Comparison of ENCODE assay signal across 18 cellular contexts in genomic region chr16:1926223-1926718, GRCh38. TPM values are rescaled to one million over a fixed set of nuclear protein-coding genes. Genes with fewer than 3 reads are reported as not detected.
DNase-seq lines count a peak whose midpoint lies in the region; ATAC-seq, FAIRE-seq and TF ChIP-seq lines count a peak whose summit lies in the region.
"Had no signal": no experiment of that assay in that cellular context is flagged by ENCODE, and none has a peak within 500 bp of the region (broad histone marks: within the 10 kb centered on the region; RNA-seq: fewer than 3 reads in every experiment).

No MANE protein-coding gene starts in this region.

- H3K4me1 ChIP-seq in K562 (replicated peaks in 1 of 2; ENCODE audit: control insufficient read depth in 2 of 2, insufficient read depth in 2 of 2, low read length in 2 of 2) (peaks cover 10 to 40% of the 10 kb centered on the region in 2 experiments; a peak in 4 of 5 replicates), OCI-LY7 (ENCODE audit: insufficient read depth, low read length, poor library complexity, severe bottlenecking) (peaks cover 6% of the 10 kb centered on the region)

- FAIRE-seq in K562 (lab: Jason Lieb, UNC) = no peak

- H3K9me1 ChIP-seq in K562 (ENCODE audit: control insufficient read depth, insufficient read depth, low read length) = no peaks in the 10 kb centered on the region

- H3K4me2 ChIP-seq in K562 (ENCODE audit: insufficient read depth, low read length) = no peak overlapping the region
- no peak overlapping the region for H3K4me2 ChIP-seq in OCI-LY7 (ENCODE audit: low read length)

- peak overlapping the region in 1 of 2 experiments; percentile 85; a peak in 2 of 4 replicates for H3K9ac ChIP-seq in K562 (ENCODE audit: insufficient read depth in 1 of 2, low read depth in 2 of 2, low read length in 2 of 2)

- BruUV-seq in K562 (replicated peaks; lab: Mats Ljungman, UMichigan) (no TSS peak), OCI-LY7 (replicated peaks; lab: Mats Ljungman, UMichigan) (no TSS peak)

- in situ Hi-C loops in K562 (cut with MboI) = no loop called here

- ATAC-seq in K562 = no peak
- no peak for ATAC-seq in HG03095 (IDR thresholded peaks at IDR 0.05; ENCODE audit: unreplicated experiment)
- ATAC-seq in HG02970 (IDR thresholded peaks at IDR 0.05; ENCODE audit: low FRiP score, unreplicated experiment) = no peak
- ATAC-seq in GM18511 (IDR thresholded peaks at IDR 0.05; ENCODE audit: unreplicated experiment) = no peak
- ATAC-seq: CD8-positive, alpha-beta T cell had no signal

- H4K20me1 ChIP-seq in K562 (replicated peaks; ENCODE audit: control insufficient read depth, insufficient read depth, low read length) (no peaks in the 10 kb centered on the region), OCI-LY7 (ENCODE audit: insufficient read depth, low read length) (no peaks in the 10 kb centered on the region)

- H3K36me3 ChIP-seq in K562 (ENCODE audit: control insufficient read depth, insufficient read depth, low read length) (no peaks in the 10 kb centered on the region), OCI-LY7 (ENCODE audit: insufficient read depth, low read length) (no peaks in the 10 kb centered on the region)

- H3K9me3 ChIP-seq in K562 (replicated peaks; ENCODE audit: control insufficient read depth, insufficient read depth, low read depth, low read length) (no peaks in the 10 kb centered on the region), OCI-LY7 (ENCODE audit: low read length) (no peaks in the 10 kb centered on the region)

- no peaks in the 10 kb centered on the region for H3K27me3 ChIP-seq in K562 (ENCODE audit: control insufficient read depth in 2 of 2, insufficient read depth in 2 of 2, low read length in 2 of 2)

- no peaks in the 10 kb centered on the region for H3K79me2 ChIP-seq in K562 (ENCODE audit: control insufficient read depth, insufficient read depth, low read length)
- no peaks in the 10 kb centered on the region for H3K79me2 ChIP-seq in OCI-LY7 (ENCODE audit: insufficient read depth, low read depth, low read length)

- H3K27ac ChIP-seq in K562 (ENCODE audit: extremely low read depth, low read depth, low read length) (no peak overlapping the region), OCI-LY7 (ENCODE audit: low read depth, low read length, poor library complexity, severe bottlenecking) (no peak overlapping the region)
- H3K27ac ChIP-seq: HL-60 had no signal

- 50% methylated on average over 7 of the region's 11 CpGs for WGBS in K562 (ENCODE audit: insufficient coverage, low coverage, missing lambda C conversion rate)

- no peak for TF ChIP-seq RAD21 in K562 (CRISPR knock-in tag; conservative IDR thresholded peaks at IDR 0.05 in 1 of 2, IDR thresholded peaks at IDR 0.05 in 1 of 2)

- no peak overlapping the region for H3K4me3 ChIP-seq in K562
- no peak overlapping the region for H3K4me3 ChIP-seq in OCI-LY7 (ENCODE audit: low read depth, low read length, poor library complexity, severe bottlenecking)

- no peak for TF ChIP-seq EP300 in K562 (IDR thresholded peaks at IDR 0.05; ENCODE audit: low read length)

- peak; percentile 56 for DNase-seq in ELF-1 (ENCODE audit: low read depth, low spot score)
- no peak for DNase-seq in K562 (ENCODE audit: extremely low read depth in 1 of 4, low spot score in 3 of 4)
- peak; percentile 69 for DNase-seq in left kidney (ENCODE audit: low read depth, low spot score)
- no peak for DNase-seq in OCI-LY7 (ENCODE audit: low spot score)
- DNase-seq: CD8-positive, alpha-beta T cell; COR-L47; DND-41; HCEC 1CT; HFFc6; KBM-7 had no signal

- H3K9me2 ChIP-seq in OCI-LY7 (ENCODE audit: insufficient read depth, low read length) = no peaks in the 10 kb centered on the region

- TF ChIP-seq POLR2A in K562 (conservative IDR thresholded peaks at IDR 0.05) = no peak

- POLR2A ChIA-PET in K562 (lab: Yijun Ruan, JAX) = no interaction called here
- POLR2A ChIA-PET in OCI-LY7 (lab: Charles Lee) = no interaction called here

- H2AFZ ChIP-seq in K562 (ENCODE audit: low read depth, low read length) (no peak overlapping the region), OCI-LY7 (ENCODE audit: low read length) (no peak overlapping the region)

- intact Hi-C loops in K562 (cut with micrococcal nuclease) (no loop called here), OCI-LY7 (cut with micrococcal nuclease; ENCODE audit: unreplicated experiment) (no loop called here)

- TF ChIP-seq CTCF in K562 (IDR thresholded peaks at IDR 0.05 in 2 of 3, conservative IDR thresholded peaks at IDR 0.05 in 1 of 3; ENCODE audit: insufficient read depth in 2 of 3, low read depth in 1 of 3, low read length in 3 of 3) = no peak
- no peak for TF ChIP-seq CTCF in OCI-LY7 (conservative IDR thresholded peaks at IDR 0.05; ENCODE audit: low read length)

- CTCF ChIA-PET in K562 (lab: Yijun Ruan, JAX; ENCODE audit: low intra/inter-chr PET ratio) = no interaction called here
- CTCF ChIA-PET in OCI-LY7 (lab: Charles Lee; ENCODE audit: unreplicated experiment) = no interaction called here

RNA-seq across cellular contexts. Expression of gene HS3ST6, which starts 8.1 kb away (rescaled TPM):
- not detected in 2 replicates for total RNA-seq in K562 (2011; cell fraction: chromatin; rRNA removed; ENCODE audit: low replicate concordance)
- total RNA-seq in K562 (2011; cell fraction: nucleolus; rRNA removed) = not detected in 2 replicates
- not detected in 2 replicates for total RNA-seq in K562 (2011; cell fraction: nucleoplasm; rRNA removed)
- total RNA-seq in K562 (2014; rRNA removed) (not detected in 2 replicates), K562 (2014; rRNA removed; fragmentation: Illumina TruSeq; extraction: Trizol) (not detected in 2 replicates), K562 (2015; rRNA removed; fragmentation: Illumina TruSeq; extraction: Trizol) (not detected in 2 replicates), K562 (2021) (not detected in 2 replicates), OCI-LY7 (2022) (not detected in 2 replicates)
- polyA plus RNA-seq in K562 (2011; rRNA removed) (not detected in 2 replicates), K562 (2014; fragmentation: Illumina TruSeq; extraction: Trizol) (not detected in 2 replicates), K562 (2014; fragmentation: Nextera tagmentation; extraction: Ambion mirVana) (not detected), K562 (2014; rRNA removed) (not detected in 2 replicates)
- polyA plus RNA-seq in K562 (2011; cell fraction: cytosol; rRNA removed) = not detected in 2 replicates
- polyA plus RNA-seq in K562 (2011; cell fraction: nucleus; rRNA removed) = not detected in 2 replicates
- polyA plus RNA-seq in K562 (2012) = not detected in 2 replicates
- not detected in 2 replicates for polyA minus RNA-seq in K562 (2011; rRNA and poly(A)+ RNA removed)
- not detected in 2 replicates for polyA minus RNA-seq in K562 (2011; cell fraction: cytosol; rRNA and poly(A)+ RNA removed)
- not detected in 2 replicates for polyA minus RNA-seq in K562 (2011; cell fraction: nucleus; rRNA and poly(A)+ RNA removed)
- total RNA-seq in OCI-LY7 (2014; rRNA removed; shearing (Covaris generic)) = not detected in 2 replicates
- total RNA-seq: A673; CD8-positive, alpha-beta T cell; H4; HFFc6 had no signal
- polyA plus RNA-seq: BJ, CD14-positive monocyte had no signal

RNA-seq across cellular contexts. Expression of gene MSRB1, which starts 16.7 kb away (rescaled TPM):
- total RNA-seq in K562 (2011; cell fraction: chromatin; rRNA removed; ENCODE audit: low replicate concordance) = 12.4 and 30.9 TPM in 2 replicates
- 33.7 and 34.3 TPM in 2 replicates for total RNA-seq in K562 (2011; cell fraction: nucleolus; rRNA removed)
- total RNA-seq in K562 (2011; cell fraction: nucleoplasm; rRNA removed) = 21.2 and 21.5 TPM in 2 replicates
- 21.3 and 24.6 TPM in 2 replicates for total RNA-seq in K562 (2014; rRNA removed)
- total RNA-seq in K562 (2014; rRNA removed; fragmentation: Illumina TruSeq; extraction: Trizol) = 7.6 and 10.0 TPM in 2 replicates
- 22.6 and 25.7 TPM in 2 replicates for total RNA-seq in K562 (2015; rRNA removed; fragmentation: Illumina TruSeq; extraction: Trizol)
- 28.6 and 29.5 TPM in 2 replicates for total RNA-seq in K562 (2021)
- 33.7 and 38.5 TPM in 2 replicates for polyA plus RNA-seq in K562 (2011; rRNA removed)
- 47.8 and 79.5 TPM in 2 replicates for polyA plus RNA-seq in K562 (2011; cell fraction: cytosol; rRNA removed)
- 23.0 and 23.2 TPM in 2 replicates for polyA plus RNA-seq in K562 (2011; cell fraction: nucleus; rRNA removed)
- polyA plus RNA-seq in K562 (2012) = 41.0 and 47.9 TPM in 2 replicates
- 30.7 and 32.4 TPM in 2 replicates for polyA plus RNA-seq in K562 (2014; fragmentation: Illumina TruSeq; extraction: Trizol)
- polyA plus RNA-seq in K562 (2014; fragmentation: Nextera tagmentation; extraction: Ambion mirVana) = 10 to 100 TPM in 1 of 2 experiments, 1 to 10 TPM in 1; 5.4 to 15.3 TPM
- 31.8 and 39.6 TPM in 2 replicates for polyA plus RNA-seq in K562 (2014; rRNA removed)
- polyA minus RNA-seq in K562 (2011; rRNA and poly(A)+ RNA removed) = 18.6 and 23.6 TPM in 2 replicates
- 15.5 and 22.4 TPM in 2 replicates for polyA minus RNA-seq in K562 (2011; cell fraction: cytosol; rRNA and poly(A)+ RNA removed)
- polyA minus RNA-seq in K562 (2011; cell fraction: nucleus; rRNA and poly(A)+ RNA removed) = 13.5 and 23.2 TPM in 2 replicates
- 5.2 and 9.0 TPM in 2 replicates for total RNA-seq in OCI-LY7 (2014; rRNA removed; shearing (Covaris generic))
- 17.6 and 18.0 TPM in 2 replicates for total RNA-seq in OCI-LY7 (2022)

RNA-seq across cellular contexts. Expression of gene RPL3L, which starts 28.2 kb away (rescaled TPM):
- total RNA-seq in K562 (2011; cell fraction: chromatin; rRNA removed; ENCODE audit: low replicate concordance) = 0.58 TPM in 1 of 2 replicates, not detected in the other
- total RNA-seq in K562 (2011; cell fraction: nucleolus; rRNA removed) = 1.6 and 1.8 TPM in 2 replicates
- total RNA-seq in K562 (2011; cell fraction: nucleoplasm; rRNA removed) = 1.4 TPM in 1 of 2 replicates, not detected in the other
- total RNA-seq in K562 (2014; rRNA removed) (0.33 TPM in 1 of 2 replicates, not detected in the other), K562 (2014; rRNA removed; fragmentation: Illumina TruSeq; extraction: Trizol) (0.58 and 0.64 TPM in 2 replicates), K562 (2015; rRNA removed; fragmentation: Illumina TruSeq; extraction: Trizol) (0.38 and 0.51 TPM in 2 replicates), K562 (2021) (0.58 and 0.86 TPM in 2 replicates), OCI-LY7 (2022) (0.63 and 0.72 TPM in 2 replicates)
- polyA plus RNA-seq in K562 (2011; rRNA removed) (0.09 and 0.11 TPM in 2 replicates), K562 (2014; fragmentation: Illumina TruSeq; extraction: Trizol) (0.10 TPM in 1 of 2 replicates, not detected in the other), K562 (2014; fragmentation: Nextera tagmentation; extraction: Ambion mirVana) (under 1 TPM; 0.04 TPM), K562 (2014; rRNA removed) (0.08 TPM in 1 of 2 replicates, not detected in the other)
- 0.03 TPM in 1 of 2 replicates, not detected in the other for polyA plus RNA-seq in K562 (2011; cell fraction: cytosol; rRNA removed)
- 0.64 and 0.84 TPM in 2 replicates for polyA plus RNA-seq in K562 (2011; cell fraction: nucleus; rRNA removed)
- 0.13 and 0.24 TPM in 2 replicates for polyA plus RNA-seq in K562 (2012)
- polyA minus RNA-seq in K562 (2011; rRNA and poly(A)+ RNA removed) = 0.49 and 0.60 TPM in 2 replicates
- polyA minus RNA-seq in K562 (2011; cell fraction: cytosol; rRNA and poly(A)+ RNA removed) = not detected in 2 replicates
- 1.8 and 1.9 TPM in 2 replicates for polyA minus RNA-seq in K562 (2011; cell fraction: nucleus; rRNA and poly(A)+ RNA removed)
- 0.35 TPM in 1 of 2 replicates, not detected in the other for total RNA-seq in OCI-LY7 (2014; rRNA removed; shearing (Covaris generic))
- total RNA-seq: A673; CD8-positive, alpha-beta T cell; H4; HFFc6 had no signal
- polyA plus RNA-seq: BJ, CD14-positive monocyte had no signal

RNA-seq across cellular contexts. Expression of gene NDUFB10, which starts 33.1 kb away (rescaled TPM):
- total RNA-seq in K562 (2011; cell fraction: chromatin; rRNA removed; ENCODE audit: low replicate concordance) = 23.1 and 36.2 TPM in 2 replicates
- 30.7 and 34.7 TPM in 2 replicates for total RNA-seq in K562 (2011; cell fraction: nucleolus; rRNA removed)
- 29.8 and 36.9 TPM in 2 replicates for total RNA-seq in K562 (2011; cell fraction: nucleoplasm; rRNA removed)
- total RNA-seq in K562 (2014; rRNA removed) (527 and 595 TPM in 2 replicates), K562 (2014; rRNA removed; fragmentation: Illumina TruSeq; extraction: Trizol) (134 and 149 TPM in 2 replicates), K562 (2015; rRNA removed; fragmentation: Illumina TruSeq; extraction: Trizol) (228 and 241 TPM in 2 replicates), K562 (2021) (239 and 265 TPM in 2 replicates), OCI-LY7 (2022) (180 and 201 TPM in 2 replicates)
- polyA plus RNA-seq in K562 (2011; rRNA removed) (69.3 and 98.6 TPM in 2 replicates), K562 (2014; fragmentation: Illumina TruSeq; extraction: Trizol) (161 and 217 TPM in 2 replicates), K562 (2014; fragmentation: Nextera tagmentation; extraction: Ambion mirVana) (100 to 1,000 TPM in 1 of 2 experiments, 10 to 100 TPM in 1; 81.5 to 101 TPM), K562 (2014; rRNA removed) (294 and 372 TPM in 2 replicates)
- polyA plus RNA-seq in K562 (2011; cell fraction: cytosol; rRNA removed) = 131 and 284 TPM in 2 replicates
- 120 and 169 TPM in 2 replicates for polyA plus RNA-seq in K562 (2011; cell fraction: nucleus; rRNA removed)
- polyA plus RNA-seq in K562 (2012) = 158 and 278 TPM in 2 replicates
- 104 and 114 TPM in 2 replicates for polyA minus RNA-seq in K562 (2011; rRNA and poly(A)+ RNA removed)
- polyA minus RNA-seq in K562 (2011; cell fraction: cytosol; rRNA and poly(A)+ RNA removed) = 172 and 191 TPM in 2 replicates
- 14.4 and 25.9 TPM in 2 replicates for polyA minus RNA-seq in K562 (2011; cell fraction: nucleus; rRNA and poly(A)+ RNA removed)
- 240 and 317 TPM in 2 replicates for total RNA-seq in OCI-LY7 (2014; rRNA removed; shearing (Covaris generic))

RNA-seq across cellular contexts. Expression of gene RPS2, which starts 38.4 kb away (rescaled TPM):
- total RNA-seq in K562 (2011; cell fraction: chromatin; rRNA removed; ENCODE audit: low replicate concordance) = 390 and 1,103 TPM in 2 replicates
- total RNA-seq in K562 (2011; cell fraction: nucleolus; rRNA removed) = 1,659 and 1,855 TPM in 2 replicates
- 1,433 and 3,279 TPM in 2 replicates for total RNA-seq in K562 (2011; cell fraction: nucleoplasm; rRNA removed)
- total RNA-seq in K562 (2014; rRNA removed) = 4,179 and 5,605 TPM in 2 replicates
- 1,866 and 2,148 TPM in 2 replicates for total RNA-seq in K562 (2014; rRNA removed; fragmentation: Illumina TruSeq; extraction: Trizol)
- 3,793 and 3,917 TPM in 2 replicates for total RNA-seq in K562 (2015; rRNA removed; fragmentation: Illumina TruSeq; extraction: Trizol)
- total RNA-seq in K562 (2021) = 4,794 and 4,832 TPM in 2 replicates
- polyA plus RNA-seq in K562 (2011; rRNA removed) = 4,170 and 6,521 TPM in 2 replicates
- polyA plus RNA-seq in K562 (2011; cell fraction: cytosol; rRNA removed) = 12,880 and 20,303 TPM in 2 replicates
- 3,908 and 4,185 TPM in 2 replicates for polyA plus RNA-seq in K562 (2011; cell fraction: nucleus; rRNA removed)
- 4,897 and 8,104 TPM in 2 replicates for polyA plus RNA-seq in K562 (2012)
- polyA plus RNA-seq in K562 (2014; fragmentation: Illumina TruSeq; extraction: Trizol) = 3,709 and 6,295 TPM in 2 replicates
- polyA plus RNA-seq in K562 (2014; fragmentation: Nextera tagmentation; extraction: Ambion mirVana) = 1,000 to 10,000 TPM in 1 of 2 experiments, 100 to 1,000 TPM in 1; 834 to 1,305 TPM
- polyA plus RNA-seq in K562 (2014; rRNA removed) = 4,774 and 5,288 TPM in 2 replicates
- polyA minus RNA-seq in K562 (2011; rRNA and poly(A)+ RNA removed) = 2,028 and 2,480 TPM in 2 replicates
- 3,586 and 4,552 TPM in 2 replicates for polyA minus RNA-seq in K562 (2011; cell fraction: cytosol; rRNA and poly(A)+ RNA removed)
- 605 and 1,049 TPM in 2 replicates for polyA minus RNA-seq in K562 (2011; cell fraction: nucleus; rRNA and poly(A)+ RNA removed)
- 2,266 and 2,461 TPM in 2 replicates for total RNA-seq in OCI-LY7 (2014; rRNA removed; shearing (Covaris generic))
- total RNA-seq in OCI-LY7 (2022) = 3,120 and 3,140 TPM in 2 replicates

Comparison
In these comparisons a context has a peak if more than half of its experiments do, and no peak if none do; other contexts are left out.
1. DNase-seq: peak in ELF-1 (single experiment) and left kidney (single experiment); none in K562 (0 of 4) and OCI-LY7 (single experiment).